In genomic region chr14:99907761-99908652, GRCh38 we compare ENCODE assay signal across 26 cellular contexts.
"Had no signal": no experiment of that assay in that cellular context is flagged by ENCODE, and none has a peak within 500 bp of the region (broad histone marks: within the 10 kb centered on the region; RNA-seq: fewer than 3 reads in every experiment).

No MANE protein-coding gene starts in this region.

- H3K27me3 ChIP-seq: brain microvascular endothelial cell, cardiac muscle cell had no signal

- ATAC-seq: activated CD4-positive, CD25-positive, alpha-beta regulatory T cell treated with anti-CD3 and anti-CD28 coated beads, Interleukin-2, amount 50 U/mL, for 24 hours; activated CD8-positive, alpha-beta T cell treated with anti-CD3 and anti-CD28 coated beads, Interleukin-2, amount 10 ng/mL, durations not matched to agents 7 days and 5 days; activated naive CD4-positive, alpha-beta T cell treated with anti-CD3 and anti-CD28 coated beads, Interleukin-2, amount 50 U/mL, for 72 hours; Panc1; Right ventricle myocardium inferior had no signal

- DNase-seq: activated CD4-positive, alpha-beta T cell treated with anti-CD3 and anti-CD28 coated beads for 48 hours; activated CD4-positive, alpha-beta T cell treated with anti-CD3 and anti-CD28 coated beads, Interleukin-2, amount 50 U/mL, for 4 hours; activated CD8-positive, alpha-beta T cell treated with anti-CD3 and anti-CD28 coated beads, Interleukin-2, amount 10 ng/mL, durations not matched to agents 7 days and 5 days; activated effector memory CD4-positive, alpha-beta T cell treated with Interleukin-2 at 50 U/mL for 16 hours; activated naive CD4-positive, alpha-beta T cell; activated T-cell treated with anti-CD3 and anti-CD28 coated beads, Interleukin-2, amount 50 U/mL, for 24 hours; brain microvascular endothelial cell; NCI-H1092; NCI-H1417; NCI-H1930; NCI-H2171; NCI-H345; NCI-H510A; NCI-H748 treated with DMSO at 0.1 percent for 48 hours; NK-92 treated with Interleukin-12 subunit alpha and Interleukin-12 subunit beta, amount 100 ng/mL, for 24 hours; OCI-M1; RPMI8226; T-helper 1 cell had no signal

- FAIRE-seq: astrocyte had no signal

- H3K27ac ChIP-seq: brain microvascular endothelial cell, cardiac muscle cell, KMS-11, SK-N-MC had no signal

- H3K36me3 ChIP-seq: brain microvascular endothelial cell, cardiac muscle cell had no signal

- H3K4me3 ChIP-seq: cardiac muscle cell, SK-N-MC had no signal
